In the genomic region with DNA sequence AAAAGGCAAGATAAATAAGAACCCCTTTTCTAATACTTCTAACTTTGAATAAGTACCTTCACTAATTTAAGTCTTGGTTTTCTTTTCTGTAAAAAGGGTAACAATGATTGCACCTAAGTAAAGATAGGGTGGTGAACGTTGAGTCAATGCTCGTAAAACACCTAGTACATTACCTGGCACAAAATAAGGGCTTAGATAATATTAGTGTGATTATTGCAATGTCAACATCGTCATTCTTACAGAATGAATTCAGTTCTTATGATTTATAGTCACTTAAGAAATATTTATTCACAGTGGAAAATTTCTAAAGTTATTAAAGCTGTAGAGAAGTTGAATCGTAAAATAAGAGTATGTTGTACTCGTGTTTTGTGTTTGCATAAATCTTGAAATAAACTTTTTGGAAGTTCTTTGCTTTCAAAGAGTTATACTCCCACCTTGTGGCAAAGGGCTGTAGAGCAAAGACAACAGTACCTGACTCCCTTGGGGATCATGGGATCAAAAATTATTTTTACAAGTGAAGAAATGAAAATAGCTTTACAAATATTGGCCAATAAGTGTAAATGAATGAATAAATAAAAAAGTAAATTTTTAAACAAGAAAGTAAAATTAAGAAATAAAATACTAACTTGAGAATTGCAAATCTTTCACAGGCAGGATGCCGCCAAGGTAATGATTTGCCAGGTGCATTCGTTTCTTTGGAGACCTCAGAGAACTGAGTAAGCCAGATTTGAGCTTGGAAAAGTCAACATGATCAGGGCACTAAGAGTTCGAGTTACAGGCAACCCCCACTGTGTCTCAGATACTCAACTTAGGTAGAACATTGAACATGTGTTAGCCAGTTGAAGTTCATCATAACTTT, we compare ENCODE assay signal across 8 cellular contexts.
DNase-seq lines count a peak whose midpoint lies in the region; ATAC-seq lines count a peak whose summit lies in the region.

No MANE protein-coding gene starts in this region.

- H3K27me3 ChIP-seq in adipocyte (replicated peaks; ENCODE audit: control insufficient read depth, insufficient read depth, low read length): no peaks in the 10 kb centered on the region

- H3K9me3 ChIP-seq in adipocyte (ENCODE audit: control insufficient read depth, low read length): no peaks in the 10 kb centered on the region

- no peaks in the 10 kb centered on the region for H3K36me3 ChIP-seq in adipocyte (ENCODE audit: control insufficient read depth, insufficient read depth, low read length, severe bottlenecking)

- ATAC-seq in left lobe of liver (peak; percentile 69), GM18502 (IDR thresholded peaks at IDR 0.05; ENCODE audit: poor library complexity, unreplicated experiment) (no peak), GM18867 (IDR thresholded peaks at IDR 0.05; ENCODE audit: unreplicated experiment) (no peak)

- DNase-seq in NCI-H2196 (lab: John Stamatoyannopoulos, UW; ENCODE audit: unreplicated experiment) (peak; percentile 20), NCI-H2196 treated with DMSO at 0.1 percent for 48 hours (lab: John Stamatoyannopoulos, UW; ENCODE audit: unreplicated experiment) (no peak), NCI-H2107 (lab: John Stamatoyannopoulos, UW) (peak; percentile 15), adipocyte (ENCODE audit: low read depth) (peak; percentile 80), left lobe of liver (ENCODE audit: low spot score) (no peak)
- no peak for DNase-seq in activated CD4-positive, CD25-positive, alpha-beta regulatory T cell (lab: John Stamatoyannopoulos, UW)

- no peak overlapping the region for H3K4me3 ChIP-seq in adipocyte (ENCODE audit: low read length)

- no peaks in the 10 kb centered on the region for H3K4me1 ChIP-seq in adipocyte (ENCODE audit: control insufficient read depth, insufficient read depth, low read length)

- H3K9ac ChIP-seq in adipocyte (ENCODE audit: low read length): no peak overlapping the region

Comparison
In these comparisons a context has a peak if more than half of its experiments do, and no peak if none do; other contexts are left out.
1. DNase-seq: peak in NCI-H2196 (single experiment), NCI-H2107 (single experiment) and adipocyte (single experiment); none in NCI-H2196 treated with DMSO at 0.1 percent for 48 hours (single experiment), left lobe of liver (single experiment) and activated CD4-positive, CD25-positive, alpha-beta regulatory T cell (0 of 4).